In the genomic region with DNA sequence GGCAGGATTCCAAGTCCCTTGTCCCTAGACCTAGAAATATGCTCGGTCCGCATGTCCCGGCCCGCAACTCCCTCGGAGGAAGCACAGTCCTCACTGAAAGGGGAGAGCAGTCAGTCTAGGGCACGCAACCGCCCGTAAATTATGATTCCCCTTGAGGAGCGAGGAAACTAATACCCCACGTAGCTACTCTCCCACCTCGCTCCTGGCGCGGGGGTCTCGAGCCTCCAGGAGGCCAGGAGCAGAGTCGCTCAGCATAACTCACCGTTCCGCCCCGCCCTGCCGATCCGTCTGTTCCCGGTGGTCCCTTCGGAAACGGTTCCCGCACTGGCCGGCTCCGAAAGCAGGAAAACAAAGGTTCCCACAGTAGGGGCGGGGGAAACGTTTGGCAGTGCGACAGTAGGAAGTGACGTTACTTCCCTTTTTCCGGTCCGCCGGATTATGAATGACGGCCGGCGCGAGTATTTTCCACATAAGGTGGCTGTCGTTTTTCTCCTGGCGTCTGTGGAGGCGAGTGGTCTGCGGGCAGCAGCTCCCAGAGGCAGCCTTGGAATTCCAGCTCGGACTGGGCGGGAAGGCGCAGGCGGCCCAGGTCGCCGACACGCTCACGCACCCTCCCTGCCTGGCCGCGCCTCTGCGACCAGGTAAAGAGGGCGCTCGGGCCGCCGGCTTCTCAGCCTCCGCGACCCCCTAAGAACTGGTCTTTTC, we compare ENCODE assay signal across 8 cellular contexts. TPM values are rescaled to one million over a fixed set of nuclear protein-coding genes. Genes with fewer than 3 reads are reported as not detected.
DNase-seq lines count a peak whose midpoint lies in the region; ATAC-seq and TF ChIP-seq lines count a peak whose summit lies in the region.

A gene with protein sequence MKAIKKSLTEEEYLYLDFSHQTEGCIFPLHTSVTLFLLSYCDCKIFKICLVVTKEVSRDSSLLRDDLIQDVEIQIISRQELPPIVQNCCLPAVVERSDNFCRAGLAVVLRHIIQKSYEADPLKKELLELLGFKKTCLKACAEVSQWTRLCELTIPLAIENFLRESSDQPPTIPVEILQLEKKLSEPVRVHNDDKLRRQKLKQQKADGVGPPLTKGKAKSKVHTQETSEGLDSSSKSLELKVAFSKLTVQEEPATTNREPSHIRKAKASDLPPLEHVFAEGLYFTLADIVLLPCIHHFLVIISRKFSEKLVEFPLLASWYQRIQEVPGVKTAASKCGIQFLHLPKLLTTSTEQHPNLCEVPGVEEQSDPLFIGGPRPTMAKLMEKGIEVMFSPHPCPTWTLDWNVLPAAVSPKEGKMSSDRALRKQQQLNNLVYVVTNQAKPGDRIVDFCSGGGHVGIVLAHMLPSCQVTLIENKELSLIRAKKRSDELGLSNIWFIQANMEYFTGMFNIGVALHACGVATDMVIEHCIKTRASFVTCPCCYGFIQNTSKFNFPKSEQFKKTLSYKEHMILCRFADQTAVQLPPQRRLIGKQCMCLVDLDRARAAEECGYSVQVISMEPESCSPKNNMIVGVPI (plus strand): TSS at position 409 of the 705 bp plus-strand sequence. CDS start 8,830 bp downstream, outside the sequence.
A gene with protein sequence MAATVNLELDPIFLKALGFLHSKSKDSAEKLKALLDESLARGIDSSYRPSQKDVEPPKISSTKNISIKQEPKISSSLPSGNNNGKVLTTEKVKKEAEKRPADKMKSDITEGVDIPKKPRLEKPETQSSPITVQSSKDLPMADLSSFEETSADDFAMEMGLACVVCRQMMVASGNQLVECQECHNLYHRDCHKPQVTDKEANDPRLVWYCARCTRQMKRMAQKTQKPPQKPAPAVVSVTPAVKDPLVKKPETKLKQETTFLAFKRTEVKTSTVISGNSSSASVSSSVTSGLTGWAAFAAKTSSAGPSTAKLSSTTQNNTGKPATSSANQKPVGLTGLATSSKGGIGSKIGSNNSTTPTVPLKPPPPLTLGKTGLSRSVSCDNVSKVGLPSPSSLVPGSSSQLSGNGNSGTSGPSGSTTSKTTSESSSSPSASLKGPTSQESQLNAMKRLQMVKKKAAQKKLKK (minus strand): TSS at position 314 of the 705 bp plus-strand sequence. CDS start 8,684 bp downstream, outside the sequence.

- H3K36me3 ChIP-seq in left ventricle myocardium inferior: no peaks in the 10 kb centered on the region

- peak within 1 kb of the TSS; percentile 92 for H3K27ac Mint-ChIP-seq in T-helper 1 cell treated with Interleukin-12 subunit alpha and Interleukin-12 subunit beta and Interleukin-4 antibody, amounts not matched to agents 30 μg/mL and 1 μg/mL, for 36 hours
- peak within 1 kb of the TSS; percentile 99 for H3K27ac Mint-ChIP-seq in progenitor cell of endocrine pancreas

- no peaks in the 10 kb centered on the region for H3K27me3 Mint-ChIP-seq in T-helper 1 cell treated with Interleukin-12 subunit alpha and Interleukin-12 subunit beta and Interleukin-4 antibody, amounts not matched to agents 30 μg/mL and 1 μg/mL, for 36 hours (ENCODE audit: low read depth)
- H3K27me3 Mint-ChIP-seq in progenitor cell of endocrine pancreas: no peaks in the 10 kb centered on the region

- H3K27me3 ChIP-seq in left ventricle myocardium inferior (ENCODE audit: low read depth): no peaks in the 10 kb centered on the region

- in situ Hi-C loops in GM13977 (cut with MboI; ENCODE audit: low pct_unique_long_range_greater_than_20kb, low sequenced_read_pairs, unreplicated experiment): no loop called here

- no peaks in the 10 kb centered on the region for H3K9me3 ChIP-seq in left ventricle myocardium inferior (replicated peaks)

- H3K4me1 ChIP-seq in left ventricle myocardium inferior: peaks cover 42% of the 10 kb centered on the region

- H3K27ac ChIP-seq in left ventricle myocardium inferior (replicated peaks): peak within 1 kb of the TSS; percentile 89

- intact Hi-C loops in left ventricle myocardium inferior (cut with micrococcal nuclease): no loop called here

- peaks cover 24% of the 10 kb centered on the region for H3K4me1 Mint-ChIP-seq in T-helper 1 cell treated with Interleukin-12 subunit alpha and Interleukin-12 subunit beta and Interleukin-4 antibody, amounts not matched to agents 30 μg/mL and 1 μg/mL, for 36 hours (ENCODE audit: low read depth)
- H3K4me1 Mint-ChIP-seq in progenitor cell of endocrine pancreas (ENCODE audit: low read depth): peaks cover 34% of the 10 kb centered on the region

- H3K4me3 Mint-ChIP-seq in T-helper 1 cell treated with Interleukin-12 subunit alpha and Interleukin-12 subunit beta and Interleukin-4 antibody, amounts not matched to agents 30 μg/mL and 1 μg/mL, for 36 hours: peak within 1 kb of the TSS; percentile 98
- H3K4me3 Mint-ChIP-seq in progenitor cell of endocrine pancreas (ENCODE audit: low read depth): peak within 1 kb of the TSS; percentile 98

- DNase-seq in GM13977 (ENCODE audit: low spot score) (peak; percentile 81), NCI-H1694 (lab: John Stamatoyannopoulos, UW) (peak; percentile 81), amygdala (lab: John Stamatoyannopoulos, UW) (peak; percentile 47 to 97 (median 86)), left ventricle myocardium inferior (peak; percentile 90), progenitor cell of endocrine pancreas (ENCODE audit: low spot score, unreplicated experiment) (peak; percentile 89), ureter (ENCODE audit: low spot score) (peak; percentile 95)

- TF ChIP-seq CTCF in GM13977 (IDR thresholded peaks at IDR 0.05; ENCODE audit: extremely low read depth, insufficient read depth, missing control alignments) (peak; percentile 8), left ventricle myocardium inferior (IDR thresholded peaks at IDR 0.05; ENCODE audit: borderline replicate concordance) (no peak), progenitor cell of endocrine pancreas (IDR thresholded peaks at IDR 0.05; ENCODE audit: unreplicated experiment) (no peak)

- H3K36me3 Mint-ChIP-seq in T-helper 1 cell treated with Interleukin-12 subunit alpha and Interleukin-12 subunit beta and Interleukin-4 antibody, amounts not matched to agents 30 μg/mL and 1 μg/mL, for 36 hours (ENCODE audit: low read depth): peaks cover 3% of the 10 kb centered on the region
- H3K36me3 Mint-ChIP-seq in progenitor cell of endocrine pancreas (ENCODE audit: insufficient read depth): peaks cover 4% of the 10 kb centered on the region

- ATAC-seq in HG02884 (IDR thresholded peaks at IDR 0.05; ENCODE audit: unreplicated experiment): peak; percentile 67

- H3K9me3 Mint-ChIP-seq in T-helper 1 cell treated with Interleukin-12 subunit alpha and Interleukin-12 subunit beta and Interleukin-4 antibody, amounts not matched to agents 30 μg/mL and 1 μg/mL, for 36 hours: no peaks in the 10 kb centered on the region
- H3K9me3 Mint-ChIP-seq in progenitor cell of endocrine pancreas (ENCODE audit: low read depth): peaks cover 3% of the 10 kb centered on the region

- H3K4me3 ChIP-seq in left ventricle myocardium inferior: peak within 1 kb of the TSS; percentile 88

RNA-seq across cellular contexts. Expression of the first gene that starts in this region (rescaled TPM):
- total RNA-seq in left ventricle myocardium inferior (5.9 TPM), progenitor cell of endocrine pancreas (25.5 and 26.3 TPM in 2 replicates), ureter (12.3 TPM)

RNA-seq across cellular contexts. Expression of the second gene that starts in this region (rescaled TPM):
- total RNA-seq in left ventricle myocardium inferior (20.6 TPM), progenitor cell of endocrine pancreas (17.8 and 18.7 TPM in 2 replicates), ureter (21.1 TPM)

Comparison
In these comparisons a context has a peak if more than half of its experiments do, and no peak if none do; other contexts are left out.
1. Peak in every context shown above with its lines: DNase-seq, ATAC-seq, H3K4me3 ChIP-seq and H3K27ac ChIP-seq.